Comparison of ENCODE assay signal across 27 cellular contexts in the genomic region with DNA sequence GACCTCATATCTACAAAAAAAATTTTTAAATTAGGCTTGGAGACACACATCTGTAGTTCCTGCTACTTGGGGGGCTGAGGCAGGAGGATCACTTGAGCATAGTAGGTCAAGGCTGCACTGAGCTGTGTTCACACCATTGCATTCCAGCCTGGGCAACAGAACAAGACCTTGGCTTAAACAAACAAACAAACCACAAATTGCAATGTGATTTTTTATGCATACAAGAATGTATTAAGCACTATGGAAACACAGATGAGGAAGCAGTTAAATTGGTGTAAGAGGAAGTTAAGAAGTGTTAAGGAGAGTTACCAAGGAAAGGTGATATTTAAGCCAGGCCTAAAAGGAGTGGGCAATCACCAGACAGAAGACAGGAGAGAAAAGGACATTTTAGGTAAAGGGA.
DNase-seq lines count a peak whose midpoint lies in the region; ATAC-seq, FAIRE-seq and TF ChIP-seq lines count a peak whose summit lies in the region.
"Had no signal": no experiment of that assay in that cellular context is flagged by ENCODE, and none has a peak within 500 bp of the region (broad histone marks: within the 10 kb centered on the region; RNA-seq: fewer than 3 reads in every experiment).

No MANE protein-coding gene starts in this region.

- no peak overlapping the region for H3K18ac ChIP-seq in H1 (ENCODE audit: extremely low read depth, low read length)

- intact Hi-C loops in CD14-positive monocyte (cut with micrococcal nuclease) = loop anchor here in 1 of 2 donors (5.0 kb wide), 1 partner anchor 84 kb away; the partner anchor contains the start of gene HECTD1
- intact Hi-C loops in CD4-positive, alpha-beta T cell (cut with DNase I, micrococcal nuclease) = loop anchor here in 1 of 2 experiments (5.0 kb wide), 1 partner anchor 84 kb away; the partner anchor contains the start of gene HECTD1

- H4K20me1 ChIP-seq in H1 (replicated peaks in 1 of 2; ENCODE audit: control insufficient read depth in 1 of 2, insufficient read depth in 2 of 2, low read length in 2 of 2) = no peaks in the 10 kb centered on the region

- H3K27me3 Mint-ChIP-seq in CD14-positive monocyte (ENCODE audit: low read depth in 3 of 3) = no peaks in the 10 kb centered on the region
- H3K27me3 Mint-ChIP-seq in CD4-positive, alpha-beta T cell = no peaks in the 10 kb centered on the region
- H3K27me3 Mint-ChIP-seq: activated CD4-positive, alpha-beta T cell treated with anti-CD3 and anti-CD28 coated beads, Interleukin-2, amount 10 ng/mL, durations not matched to agents 24 days and 14 days; activated naive CD8-positive, alpha-beta T cell treated with anti-CD3 and anti-CD28 coated beads for 36 hours; effector memory CD8-positive, alpha-beta T cell; naive thymus-derived CD4-positive, alpha-beta T cell; progenitor cell of endocrine pancreas; stimulated activated naive B cell treated with anti-CD40 and anti-IgM and Interleukin-4, amounts not matched to agents 10 μg/mL and 1 μg/mL and 100 μg/mL, for 72 hours; type B pancreatic cell had no signal

- POLR2A ChIA-PET in H1 (lab: Charles Lee; ENCODE audit: partially characterized antibody) = interaction anchor here (1.5 kb wide), 1 partner anchor 166 kb away, joined by 3 read pairs; the partner anchor contains the start of gene DTD2
- POLR2A ChIA-PET in CD4-positive, alpha-beta T cell (lab: Charles Lee) = no interaction called here

- H3K4me3 ChIP-seq in RWPE2 (ENCODE audit: severe bottlenecking) (no peak overlapping the region), H1 (ENCODE audit: extremely low read depth in 1 of 4, insufficient read depth in 2 of 4, low read depth in 3 of 4, low read length in 4 of 4) (no peak overlapping the region)
- H3K4me3 ChIP-seq: A549, cardiac muscle cell, K562, spleen had no signal

- no peak overlapping the region for H2AK5ac ChIP-seq in H1 (ENCODE audit: low read depth, low read length)

- no peaks in the 10 kb centered on the region for H3K9me3 ChIP-seq in RWPE2 (ENCODE audit: severe bottlenecking)
- no peaks in the 10 kb centered on the region for H3K9me3 ChIP-seq in H1 (ENCODE audit: insufficient read depth in 2 of 2, low read depth in 1 of 2, low read length in 1 of 2)
- no peaks in the 10 kb centered on the region for H3K9me3 ChIP-seq in CD4-positive, alpha-beta T cell (ENCODE audit: control insufficient read depth, low read length)
- H3K9me3 ChIP-seq: A549 had no signal

- no peak for TF ChIP-seq EP300 in H1 (IDR thresholded peaks at IDR 0.05; ENCODE audit: borderline replicate concordance in 1 of 2, low read depth in 2 of 2, low read length in 2 of 2)

- H3K27ac Mint-ChIP-seq in CD14-positive monocyte = peak overlapping the region; percentile 40 to 83 (median 77)
- no peak overlapping the region for H3K27ac Mint-ChIP-seq in CD4-positive, alpha-beta T cell
- H3K27ac Mint-ChIP-seq: activated CD4-positive, alpha-beta T cell treated with anti-CD3 and anti-CD28 coated beads, Interleukin-2, amount 10 ng/mL, durations not matched to agents 24 days and 14 days; activated naive CD8-positive, alpha-beta T cell treated with anti-CD3 and anti-CD28 coated beads for 36 hours; CD8-positive, alpha-beta T cell; effector memory CD8-positive, alpha-beta T cell; naive thymus-derived CD4-positive, alpha-beta T cell; progenitor cell of endocrine pancreas; stimulated activated naive B cell treated with anti-CD40 and anti-IgM and Interleukin-4, amounts not matched to agents 10 μg/mL and 1 μg/mL and 100 μg/mL, for 72 hours; type B pancreatic cell had no signal

- H2BK12ac ChIP-seq in H1 (ENCODE audit: low read depth, low read length) = peak overlapping the region; percentile 1; the same call in 1 of the 2 replicates

- H2BK20ac ChIP-seq in H1 (ENCODE audit: low read length) = no peak overlapping the region; the same call in 1 of the 2 replicates

- H3K4ac ChIP-seq in H1 (replicated peaks; ENCODE audit: insufficient read length, low read depth, low read length) = no peak overlapping the region

- no peaks in the 10 kb centered on the region for H3K23me2 ChIP-seq in H1 (ENCODE audit: low read depth, low read length)

- H3K56ac ChIP-seq in H1 (replicated peaks; ENCODE audit: insufficient read length, low read depth, low read length) = no peak overlapping the region

- CTCF ChIA-PET in H1 (lab: Charles Lee; ENCODE audit: partially characterized antibody) = interaction anchor here (0.8 to 3.7 kb wide), 2 partner anchors 8 to 83 kb away, joined by 3 to 15 read pairs; partner anchors contain the start of gene HECTD1
- CTCF ChIA-PET in CD4-positive, alpha-beta T cell (lab: Charles Lee) = no interaction called here

- H3K79me1 ChIP-seq in H1 (ENCODE audit: low read depth, low read length) = no peaks in the 10 kb centered on the region

- TF ChIP-seq POLR2A in H1 (IDR thresholded peaks at IDR 0.05; ENCODE audit: control extremely low read depth in 1 of 2, low read depth in 2 of 2, low read length in 2 of 2) = no peak

- no peak overlapping the region for H3K27ac ChIP-seq in RWPE2 (ENCODE audit: poor library complexity, severe bottlenecking)
- H3K27ac ChIP-seq in H1 (ENCODE audit: low read depth, low read length) = no peak overlapping the region
- H3K27ac ChIP-seq in CD4-positive, alpha-beta T cell (ENCODE audit: low read depth, low read length) = no peak overlapping the region
- H3K27ac ChIP-seq: A549, cardiac muscle cell, RWPE1, spleen had no signal

- TF ChIP-seq CTCF in CD14-positive monocyte (IDR thresholded peaks at IDR 0.05) (no peak), RWPE2 (IDR thresholded peaks at IDR 0.05; ENCODE audit: poor library complexity, severe bottlenecking) (no peak), H1 (IDR thresholded peaks at IDR 0.05; ENCODE audit: control extremely low read depth in 1 of 3, insufficient read depth in 1 of 3, low read depth in 1 of 3, low read length in 3 of 3) (no peak)
- no peak for TF ChIP-seq CTCF in CD4-positive, alpha-beta T cell (IDR thresholded peaks at IDR 0.05)

- H3K4me2 ChIP-seq in H1 (ENCODE audit: insufficient read depth in 1 of 2, low read depth in 2 of 2, low read length in 2 of 2) = no peak overlapping the region
- H3K4me2 ChIP-seq: A549 had no signal

- H4K91ac ChIP-seq in H1 (replicated peaks; ENCODE audit: insufficient read length, low read length) = peak overlapping the region; percentile 22

- DNase-seq in CD14-positive monocyte (ENCODE audit: low spot score) = no peak
- DNase-seq in KG1 (lab: John Stamatoyannopoulos, UW) = peak; percentile 17
- DNase-seq in RWPE2 (ENCODE audit: low spot score) = no peak
- no peak for DNase-seq in H1 (ENCODE audit: low read depth in 1 of 2, low spot score in 2 of 2)
- no peak for DNase-seq in DMS 273 treated with DMSO at 0.1 percent for 48 hours (lab: John Stamatoyannopoulos, UW)
- no peak for DNase-seq in CD4-positive, alpha-beta T cell
- no peak for DNase-seq in NCI-H1694 treated with DMSO at 0.1 percent for 48 hours (lab: John Stamatoyannopoulos, UW)
- DNase-seq in activated CD4-positive, alpha-beta T cell treated with anti-CD3 and anti-CD28 coated beads for 1 hour = no peak
- DNase-seq: activated CD4-positive, alpha-beta T cell treated with anti-CD3 and anti-CD28 coated beads, Interleukin-2, amount 10 ng/mL, durations not matched to agents 24 days and 14 days; activated naive CD8-positive, alpha-beta T cell treated with anti-CD3 and anti-CD28 coated beads for 36 hours; activated T-cell treated with anti-CD3 and anti-CD28 coated beads for 4 hours; CD8-positive, alpha-beta T cell; effector memory CD8-positive, alpha-beta T cell; foreskin melanocyte; GOT3; naive thymus-derived CD4-positive, alpha-beta T cell; NCI-H2081; NCI-H526 treated with DMSO at 0.1 percent for 48 hours; spleen; stimulated activated naive B cell treated with anti-CD40 and anti-IgM and Interleukin-4, amounts not matched to agents 10 μg/mL and 1 μg/mL and 100 μg/mL, for 72 hours; T-helper 2 cell had no signal

- ATAC-seq in RWPE2 (ENCODE audit: low read depth) = peak; percentile 25; the same call in 1 of the 3 replicates
- ATAC-seq in CD4-positive, alpha-beta T cell (ENCODE audit: poor library complexity) = no peak
- ATAC-seq: A549; CD8-positive, alpha-beta T cell; effector memory CD8-positive, alpha-beta T cell; K562; naive thymus-derived CD4-positive, alpha-beta T cell had no signal

- no peaks in the 10 kb centered on the region for H3K79me2 ChIP-seq in H1 (ENCODE audit: control insufficient read depth in 1 of 2, insufficient read depth in 2 of 2, low read length in 2 of 2)

- no peak overlapping the region for H2BK120ac ChIP-seq in H1 (replicated peaks; ENCODE audit: low read depth, low read length)

- H3K9me3 Mint-ChIP-seq in CD14-positive monocyte = peaks cover 0 to 10% (median 8%) of the 10 kb centered on the region in 7 donors
- H3K9me3 Mint-ChIP-seq in CD4-positive, alpha-beta T cell = no peaks in the 10 kb centered on the region
- H3K9me3 Mint-ChIP-seq: CD8-positive, alpha-beta T cell; effector memory CD8-positive, alpha-beta T cell; type B pancreatic cell had no signal

- no peak overlapping the region for H3K14ac ChIP-seq in H1 (ENCODE audit: insufficient read length)

- no peak overlapping the region for H2BK5ac ChIP-seq in H1 (ENCODE audit: low read depth, low read length)

- no peak overlapping the region for H4K8ac ChIP-seq in H1 (ENCODE audit: extremely low read depth, insufficient read depth, low read length)

- H3K4me1 ChIP-seq in RWPE2 (ENCODE audit: insufficient read depth, poor library complexity, severe bottlenecking) = no peaks in the 10 kb centered on the region
- peaks cover 0 to 13% (median 1%) of the 10 kb centered on the region in 4 experiments; a peak in 2 of 7 replicates for H3K4me1 ChIP-seq in H1 (replicated peaks in 1 of 4; ENCODE audit: control insufficient read depth in 3 of 4, insufficient read depth in 4 of 4, low read length in 3 of 4)
- H3K4me1 ChIP-seq: A549, spleen had no signal

- no peak overlapping the region for H2BK15ac ChIP-seq in H1 (ENCODE audit: low read length)

- H3K36me3 ChIP-seq in RWPE2 (ENCODE audit: low read depth) (no peaks in the 10 kb centered on the region), H1 (ENCODE audit: control insufficient read depth in 2 of 4, insufficient read depth in 4 of 4, low read length in 3 of 4) (no peaks in the 10 kb centered on the region)
- H3K36me3 ChIP-seq: cardiac muscle cell had no signal

- TF ChIP-seq RAD21 in H1 (IDR thresholded peaks at IDR 0.05 in 1 of 2, conservative IDR thresholded peaks at IDR 0.05 in 1 of 2; ENCODE audit: low read depth in 2 of 2, low read length in 2 of 2) = no peak

- FAIRE-seq in H1 (lab: Jason Lieb, UNC) = no peak
- FAIRE-seq: A549, K562 had no signal

- no peak overlapping the region for H3K23ac ChIP-seq in H1 (ENCODE audit: insufficient read length)

- H3K4me3 Mint-ChIP-seq in CD14-positive monocyte = no peak overlapping the region
- no peak overlapping the region for H3K4me3 Mint-ChIP-seq in CD4-positive, alpha-beta T cell
- H3K4me3 Mint-ChIP-seq: activated CD4-positive, alpha-beta T cell treated with anti-CD3 and anti-CD28 coated beads, Interleukin-2, amount 10 ng/mL, durations not matched to agents 24 days and 14 days; activated naive CD8-positive, alpha-beta T cell treated with anti-CD3 and anti-CD28 coated beads for 36 hours; CD8-positive, alpha-beta T cell; effector memory CD8-positive, alpha-beta T cell; naive thymus-derived CD4-positive, alpha-beta T cell; stimulated activated naive B cell treated with anti-CD40 and anti-IgM and Interleukin-4, amounts not matched to agents 10 μg/mL and 1 μg/mL and 100 μg/mL, for 72 hours; type B pancreatic cell had no signal

- peaks cover 19 to 44% of the 10 kb centered on the region in 2 donors for H3K36me3 Mint-ChIP-seq in CD14-positive monocyte
- peaks cover 10% of the 10 kb centered on the region for H3K36me3 Mint-ChIP-seq in CD4-positive, alpha-beta T cell (ENCODE audit: low read depth)
- H3K36me3 Mint-ChIP-seq: type B pancreatic cell had no signal

- no peak overlapping the region for H3K9ac ChIP-seq in H1 (replicated peaks in 1 of 4; ENCODE audit: extremely low read depth in 1 of 4, low read depth in 3 of 4, low read length in 3 of 4)

- no peak overlapping the region for H4K5ac ChIP-seq in H1 (ENCODE audit: insufficient read length, low read depth, low read length)

- H2AFZ ChIP-seq in H1 (ENCODE audit: low read length) = no peak overlapping the region

- peaks cover 6% of the 10 kb centered on the region for H3K4me1 Mint-ChIP-seq in CD14-positive monocyte
- no peaks in the 10 kb centered on the region for H3K4me1 Mint-ChIP-seq in CD4-positive, alpha-beta T cell (ENCODE audit: low read depth)
- H3K4me1 Mint-ChIP-seq: activated CD4-positive, alpha-beta T cell treated with anti-CD3 and anti-CD28 coated beads, Interleukin-2, amount 10 ng/mL, durations not matched to agents 24 days and 14 days; activated naive CD8-positive, alpha-beta T cell treated with anti-CD3 and anti-CD28 coated beads for 36 hours had no signal

- H3K27me3 ChIP-seq in RWPE2 (ENCODE audit: insufficient read depth, poor library complexity, severe bottlenecking) = no peaks in the 10 kb centered on the region
- no peaks in the 10 kb centered on the region for H3K27me3 ChIP-seq in H1 (replicated peaks in 1 of 4; ENCODE audit: control insufficient read depth in 3 of 4, extremely low read depth in 1 of 4, insufficient read depth in 3 of 4, low read length in 3 of 4)
- no peaks in the 10 kb centered on the region for H3K27me3 ChIP-seq in CD4-positive, alpha-beta T cell (ENCODE audit: control insufficient read depth, insufficient read depth, low read length)
- H3K27me3 ChIP-seq: cardiac muscle cell, spleen had no signal
